15 cellular contexts compared by ENCODE assay signal in the genomic region with DNA sequence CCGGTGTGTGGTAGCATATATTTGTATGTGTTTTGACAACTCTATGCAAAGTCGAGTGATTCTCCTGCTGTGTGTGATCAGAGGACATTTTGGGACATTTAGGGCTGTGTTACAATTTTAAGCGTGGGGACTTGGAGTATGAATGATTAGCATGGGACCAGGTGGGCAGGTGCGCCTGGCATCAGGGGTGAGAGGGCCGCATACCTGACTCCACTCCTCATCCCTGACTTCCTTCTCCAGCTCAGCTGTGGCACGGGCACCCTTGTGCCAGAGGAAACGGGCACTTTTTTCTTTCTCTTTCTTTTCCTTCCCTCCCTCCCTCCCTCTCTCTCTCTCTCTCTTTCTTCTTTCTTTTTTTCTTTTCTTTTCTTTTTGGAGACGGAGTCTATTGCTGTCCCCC.
"Had no signal": no experiment of that assay in that cellular context is flagged by ENCODE, and none has a peak within 500 bp of the region (broad histone marks: within the 10 kb centered on the region; RNA-seq: fewer than 3 reads in every experiment).

No MANE protein-coding gene starts in this region.

- H3K4me3 Mint-ChIP-seq: activated CD4-positive, alpha-beta memory T cell treated with anti-CD3 and anti-CD28 coated beads for 36 hours; activated naive CD4-positive, alpha-beta T cell treated with anti-CD3 and anti-CD28 coated beads, Interleukin-2, amount 10 ng/mL, durations not matched to agents 7 days and 5 days; naive thymus-derived CD4-positive, alpha-beta T cell; T-helper 17 cell had no signal

- H3K27me3 Mint-ChIP-seq: activated CD4-positive, alpha-beta memory T cell treated with anti-CD3 and anti-CD28 coated beads for 36 hours; activated naive CD4-positive, alpha-beta T cell treated with anti-CD3 and anti-CD28 coated beads, Interleukin-2, amount 10 ng/mL, durations not matched to agents 7 days and 5 days; naive thymus-derived CD4-positive, alpha-beta T cell; progenitor cell of endocrine pancreas; T-helper 17 cell had no signal

- ATAC-seq: naive thymus-derived CD4-positive, alpha-beta T cell; sciatic nerve; T-helper 17 cell had no signal

- H3K4me1 ChIP-seq: testis had no signal

- DNase-seq: activated CD4-positive, alpha-beta memory T cell treated with anti-CD3 and anti-CD28 coated beads for 36 hours; activated CD4-positive, CD25-positive, alpha-beta regulatory T cell treated with anti-CD3 and anti-CD28 coated beads, Interleukin-2, amount 50 U/mL, for 72 hours; activated naive CD4-positive, alpha-beta T cell treated with anti-CD3 and anti-CD28 coated beads, Interleukin-2, amount 10 ng/mL, durations not matched to agents 7 days and 5 days; caudate nucleus; dermis blood vessel endothelial cell; erythroblast; naive thymus-derived CD4-positive, alpha-beta T cell; stimulated activated CD4-positive, alpha-beta T cell treated with anti-CD3 and anti-CD28 coated beads, Interleukin-2, amount 100 ng/mL, for 24 hours; stimulated activated naive CD4-positive, alpha-beta T cell treated with Interleukin-2 at 50 U/mL for 16 hours; T-helper 17 cell; testis had no signal

- H3K9me3 Mint-ChIP-seq: activated CD4-positive, alpha-beta memory T cell treated with anti-CD3 and anti-CD28 coated beads for 36 hours; activated naive CD4-positive, alpha-beta T cell treated with anti-CD3 and anti-CD28 coated beads, Interleukin-2, amount 10 ng/mL, durations not matched to agents 7 days and 5 days; naive thymus-derived CD4-positive, alpha-beta T cell had no signal

- H3K27me3 ChIP-seq: adrenal gland, hepatocyte, testis had no signal

- H3K4me3 ChIP-seq: adrenal gland, hepatocyte, testis had no signal

- H3K36me3 Mint-ChIP-seq: activated CD4-positive, alpha-beta memory T cell treated with anti-CD3 and anti-CD28 coated beads for 36 hours; activated naive CD4-positive, alpha-beta T cell treated with anti-CD3 and anti-CD28 coated beads, Interleukin-2, amount 10 ng/mL, durations not matched to agents 7 days and 5 days; naive thymus-derived CD4-positive, alpha-beta T cell had no signal

- H3K27ac ChIP-seq: adrenal gland, hepatocyte, testis had no signal

- H3K9me3 ChIP-seq: adrenal gland, testis had no signal

- H3K4me1 Mint-ChIP-seq: activated naive CD4-positive, alpha-beta T cell treated with anti-CD3 and anti-CD28 coated beads, Interleukin-2, amount 10 ng/mL, durations not matched to agents 7 days and 5 days had no signal

- H3K36me3 ChIP-seq: adrenal gland had no signal

- H3K27ac Mint-ChIP-seq: activated CD4-positive, alpha-beta memory T cell treated with anti-CD3 and anti-CD28 coated beads for 36 hours; activated naive CD4-positive, alpha-beta T cell treated with anti-CD3 and anti-CD28 coated beads, Interleukin-2, amount 10 ng/mL, durations not matched to agents 7 days and 5 days; progenitor cell of endocrine pancreas; T-helper 17 cell had no signal
